In genomic region chr1:203573730-203574129, GRCh38 we compare ENCODE assay signal across 14 cellular contexts. TPM values are rescaled to one million over a fixed set of nuclear protein-coding genes. Genes with fewer than 3 reads are reported as not detected.
DNase-seq lines count a peak whose midpoint lies in the region; TF ChIP-seq lines count a peak whose summit lies in the region.
"Had no signal": no experiment of that assay in that cellular context is flagged by ENCODE, and none has a peak within 500 bp of the region (broad histone marks: within the 10 kb centered on the region; RNA-seq: fewer than 3 reads in every experiment).

No MANE protein-coding gene starts in this region.

- no peak overlapping the region for H2AK5ac ChIP-seq in neuronal stem cell (ENCODE audit: low read depth, low read length)

- no peaks in the 10 kb centered on the region for H3K36me3 Mint-ChIP-seq in endodermal cell (ENCODE audit: low read depth)
- H3K36me3 Mint-ChIP-seq in progenitor cell of endocrine pancreas (ENCODE audit: insufficient read depth): no peaks in the 10 kb centered on the region

- no peak overlapping the region for H4K91ac ChIP-seq in neuronal stem cell (ENCODE audit: low read depth, low read length, poor library complexity)

- H3K27me3 ChIP-seq in WERI-Rb-1 (ENCODE audit: insufficient read depth, low read depth, severe bottlenecking) (no peaks in the 10 kb centered on the region), endodermal cell (ENCODE audit: control insufficient read depth, insufficient read depth, low read length, poor library complexity, severe bottlenecking) (no peaks in the 10 kb centered on the region), neuronal stem cell (ENCODE audit: control insufficient read depth in 3 of 3, insufficient read depth in 3 of 3, low read depth in 1 of 3, low read length in 3 of 3) (no peaks in the 10 kb centered on the region)

- no peak overlapping the region for H3K9ac ChIP-seq in endodermal cell (ENCODE audit: extremely low read depth, low read length, poor library complexity, severe bottlenecking)
- H3K9ac ChIP-seq in neuronal stem cell (ENCODE audit: low read depth, low read length, poor library complexity): no peak overlapping the region
- H3K9ac ChIP-seq: GM23248 had no signal

- H3K79me1 ChIP-seq in neuronal stem cell (ENCODE audit: low read depth, low read length): no peaks in the 10 kb centered on the region

- no peak overlapping the region for H2BK5ac ChIP-seq in neuronal stem cell (ENCODE audit: low read length)

- H3K4me1 ChIP-seq in endodermal cell (ENCODE audit: control insufficient read depth, insufficient read depth, low read length) (no peaks in the 10 kb centered on the region), neuronal stem cell (ENCODE audit: control insufficient read depth in 2 of 2, insufficient read depth in 1 of 2, low read depth in 1 of 2, low read length in 2 of 2) (peaks cover 17 to 27% of the 10 kb centered on the region in 2 donors)
- H3K4me1 ChIP-seq: Caco-2, HAP-1 had no signal

- no peak overlapping the region for H3K14ac ChIP-seq in neuronal stem cell (ENCODE audit: low read length)

- peak overlapping the region; percentile 2 for H3K18ac ChIP-seq in neuronal stem cell (ENCODE audit: low read length)

- H3K27ac Mint-ChIP-seq in endodermal cell (no peak overlapping the region), progenitor cell of endocrine pancreas (no peak overlapping the region)
- H3K27ac Mint-ChIP-seq: CD4-positive, alpha-beta T cell had no signal

- H2BK120ac ChIP-seq in neuronal stem cell (ENCODE audit: low read depth, low read length): no peak overlapping the region

- H3K9me3 ChIP-seq in WERI-Rb-1 (ENCODE audit: severe bottlenecking) (no peaks in the 10 kb centered on the region), endodermal cell (ENCODE audit: control insufficient read depth, low read length) (no peaks in the 10 kb centered on the region), neuronal stem cell (replicated peaks in 1 of 2; ENCODE audit: control insufficient read depth in 2 of 2, insufficient read depth in 1 of 2, low read depth in 1 of 2, low read length in 2 of 2) (no peaks in the 10 kb centered on the region)
- H3K9me3 ChIP-seq: Caco-2, HAP-1 had no signal

- H3K27ac ChIP-seq in WERI-Rb-1 (no peak overlapping the region), endodermal cell (ENCODE audit: low read depth, low read length) (no peak overlapping the region), neuronal stem cell (replicated peaks; ENCODE audit: low read length) (no peak overlapping the region)
- H3K27ac ChIP-seq: C4-2B, GM23248, HL-60 had no signal

- 85 to 100% methylated on average over 5 to 7 of the region's 7 CpGs for WGBS in endodermal cell (ENCODE audit: insufficient coverage in 1 of 2, insufficient read length in 1 of 2), 2 experiments
- no CpG with 5 or more reads among the region's 7 CpGs for WGBS in neuronal stem cell (ENCODE audit: extremely low coverage in 2 of 2, insufficient read length in 2 of 2, insufficient replicate concordance in 1 of 2), 2 donors

- no peak overlapping the region for H3K4ac ChIP-seq in neuronal stem cell (ENCODE audit: low read length)

- no peaks in the 10 kb centered on the region for H3K36me3 ChIP-seq in WERI-Rb-1
- H3K36me3 ChIP-seq in endodermal cell (ENCODE audit: control insufficient read depth, insufficient read depth, low read length): no peaks in the 10 kb centered on the region
- H3K36me3 ChIP-seq in neuronal stem cell (replicated peaks in 1 of 2; ENCODE audit: control insufficient read depth in 2 of 2, insufficient read depth in 2 of 2, low read length in 2 of 2): no peaks in the 10 kb centered on the region
- H3K36me3 ChIP-seq: HAP-1 had no signal

- H2AFZ ChIP-seq in neuronal stem cell (ENCODE audit: low read length): no peak overlapping the region
- H2AFZ ChIP-seq: GM23248 had no signal

- TF ChIP-seq CTCF in WERI-Rb-1 (IDR thresholded peaks at IDR 0.05; ENCODE audit: low read depth, low read length) (peak; percentile 40; the same call in 1 of the 2 replicates), endodermal cell (conservative IDR thresholded peaks at IDR 0.05) (peak; percentile 35), progenitor cell of endocrine pancreas (IDR thresholded peaks at IDR 0.05; ENCODE audit: unreplicated experiment) (no peak)

- no peak overlapping the region for H2BK15ac ChIP-seq in neuronal stem cell (ENCODE audit: low read length)

- H3K27me3 Mint-ChIP-seq in endodermal cell (ENCODE audit: insufficient read depth): peaks cover 1% of the 10 kb centered on the region
- H3K27me3 Mint-ChIP-seq in progenitor cell of endocrine pancreas: peaks cover 14% of the 10 kb centered on the region
- H3K27me3 Mint-ChIP-seq: CD4-positive, alpha-beta T cell had no signal

- DNase-seq in WERI-Rb-1: no peak
- peak; percentile 60 for DNase-seq in endodermal cell
- no peak for DNase-seq in neuronal stem cell (ENCODE audit: low spot score)
- no peak for DNase-seq in SIG-M5 (lab: John Stamatoyannopoulos, UW)
- no peak for DNase-seq in progenitor cell of endocrine pancreas (ENCODE audit: low spot score, unreplicated experiment)
- DNase-seq in H4 (ENCODE audit: low spot score): no peak
- DNase-seq: ACHN; Caco-2; CD4-positive, alpha-beta T cell; GM23248 had no signal

- no peak overlapping the region for H2BK12ac ChIP-seq in neuronal stem cell (ENCODE audit: low read length)

- H3K4me3 ChIP-seq in WERI-Rb-1 (ENCODE audit: low read depth, low read length) (no peak overlapping the region), endodermal cell (ENCODE audit: low read length) (no peak overlapping the region), neuronal stem cell (ENCODE audit: low read length in 2 of 2) (no peak overlapping the region)
- H3K4me3 ChIP-seq: GM23248, HAP-1, K562 had no signal

- H3K9me3 Mint-ChIP-seq in endodermal cell: no peaks in the 10 kb centered on the region
- no peaks in the 10 kb centered on the region for H3K9me3 Mint-ChIP-seq in progenitor cell of endocrine pancreas (ENCODE audit: low read depth)
- H3K9me3 Mint-ChIP-seq: CD4-positive, alpha-beta T cell had no signal

- no peak overlapping the region for H3K23ac ChIP-seq in neuronal stem cell (ENCODE audit: low read depth, low read length, poor library complexity)

- H3K4me3 Mint-ChIP-seq in endodermal cell: no peak overlapping the region
- no peak overlapping the region for H3K4me3 Mint-ChIP-seq in progenitor cell of endocrine pancreas (ENCODE audit: low read depth)
- H3K4me3 Mint-ChIP-seq: CD4-positive, alpha-beta T cell had no signal

- no peak overlapping the region for H4K8ac ChIP-seq in neuronal stem cell (ENCODE audit: low read depth, low read length)

- H3K4me1 Mint-ChIP-seq in endodermal cell (peaks cover 14% of the 10 kb centered on the region), progenitor cell of endocrine pancreas (ENCODE audit: low read depth) (no peaks in the 10 kb centered on the region)

- no peak overlapping the region for H3K4me2 ChIP-seq in neuronal stem cell (ENCODE audit: insufficient read depth, low read length, poor library complexity, severe bottlenecking)

RNA-seq across cellular contexts. Expression of gene ATP2B4, which starts 52.9 kb away (rescaled TPM):
- total RNA-seq in endodermal cell (10 to 100 TPM; 34.9 to 60.0 TPM), progenitor cell of endocrine pancreas (39.2 and 40.8 TPM in 2 replicates)
- 67.4 TPM for polyA plus RNA-seq in endodermal cell (2013, experiment 1 of 2)
- polyA plus RNA-seq in endodermal cell (2013, experiment 2 of 2): 64.6 TPM
- polyA plus RNA-seq in neuronal stem cell (2013, experiment 1 of 2): 22.6 TPM
- polyA plus RNA-seq in neuronal stem cell (2013, experiment 2 of 2): 22.2 TPM
- total RNA-seq in H4 (2014; rRNA removed; shearing (Covaris generic)): 11.8 and 17.6 TPM in 2 replicates
